Comparison of ENCODE assay signal across 1 cellular context in the genomic region with DNA sequence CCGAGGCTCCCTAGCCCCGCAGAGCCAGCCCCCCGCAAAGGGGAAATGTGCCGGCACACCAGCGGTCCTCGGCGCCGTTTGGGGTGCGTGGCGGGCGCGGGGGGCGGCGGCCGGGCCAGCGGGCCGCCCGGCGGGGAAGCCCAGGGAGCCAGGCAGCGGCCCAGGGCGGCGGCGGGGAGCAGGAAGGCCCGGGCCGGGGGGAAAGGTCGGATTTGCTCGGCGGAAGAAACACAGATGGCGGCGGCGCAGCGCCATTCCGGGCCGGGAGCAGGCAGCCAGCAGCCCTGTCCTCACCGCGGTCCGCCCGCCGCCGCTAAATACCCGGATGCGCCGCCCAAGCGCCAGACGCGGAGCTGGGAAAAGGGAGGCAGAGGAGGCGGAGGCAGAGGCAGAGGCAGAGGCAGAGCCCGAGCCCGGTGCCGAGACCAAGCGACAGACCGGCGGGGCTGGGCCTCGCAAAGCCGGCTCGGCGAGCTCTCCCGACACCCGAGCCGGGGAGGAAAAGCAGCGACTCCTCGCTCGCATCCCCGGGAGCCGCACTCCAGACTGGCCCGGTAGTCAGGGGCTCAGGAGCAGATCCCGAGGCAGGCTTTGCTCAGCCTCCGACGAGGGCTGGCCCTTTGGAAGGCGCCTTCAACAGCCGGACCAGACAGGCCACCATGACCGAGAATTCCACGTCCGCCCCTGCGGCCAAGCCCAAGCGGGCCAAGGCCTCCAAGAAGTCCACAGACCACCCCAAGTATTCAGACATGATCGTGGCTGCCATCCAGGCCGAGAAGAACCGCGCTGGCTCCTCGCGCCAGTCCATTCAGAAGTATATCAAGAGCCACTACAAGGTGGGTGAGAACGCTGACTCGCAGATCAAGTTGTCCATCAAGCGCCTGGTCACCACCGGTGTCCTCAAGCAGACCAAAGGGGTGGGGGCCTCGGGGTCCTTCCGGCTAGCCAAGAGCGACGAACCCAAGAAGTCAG.
TF ChIP-seq lines count a peak whose summit lies in the region.

No MANE protein-coding gene starts in this region.

TF ChIP-seq in HepG2, 621 proteins besides CTCF, POLR2A, EP300 and RAD21 (continued from another document and continues in another):
- TF ChIP-seq, protein P1, sequence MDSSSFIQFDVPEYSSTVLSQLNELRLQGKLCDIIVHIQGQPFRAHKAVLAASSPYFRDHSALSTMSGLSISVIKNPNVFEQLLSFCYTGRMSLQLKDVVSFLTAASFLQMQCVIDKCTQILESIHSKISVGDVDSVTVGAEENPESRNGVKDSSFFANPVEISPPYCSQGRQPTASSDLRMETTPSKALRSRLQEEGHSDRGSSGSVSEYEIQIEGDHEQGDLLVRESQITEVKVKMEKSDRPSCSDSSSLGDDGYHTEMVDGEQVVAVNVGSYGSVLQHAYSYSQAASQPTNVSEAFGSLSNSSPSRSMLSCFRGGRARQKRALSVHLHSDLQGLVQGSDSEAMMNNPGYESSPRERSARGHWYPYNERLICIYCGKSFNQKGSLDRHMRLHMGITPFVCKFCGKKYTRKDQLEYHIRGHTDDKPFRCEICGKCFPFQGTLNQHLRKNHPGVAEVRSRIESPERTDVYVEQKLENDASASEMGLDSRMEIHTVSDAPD (CRISPR knock-in tag; IDR thresholded peaks at IDR 0.05), result 0 out of 2 replicates have a peak, but pooled peaks have one; percentile 55
- TF ChIP-seq SIN3B (IDR thresholded peaks at IDR 0.05; ENCODE audit: low read length), result no peak
- TF ChIP-seq ERF (CRISPR knock-in tag; IDR thresholded peaks at IDR 0.05), result peak; percentile 88
- no peak for TF ChIP-seq ZNF670 (CRISPR knock-in tag; IDR thresholded peaks at IDR 0.05; ENCODE audit: borderline replicate concordance)
- TF ChIP-seq HNRNPL (IDR thresholded peaks at IDR 0.05; ENCODE audit: low read depth, low read length), result peak; percentile 91
- TF ChIP-seq ZNF598 (CRISPR knock-in tag; IDR thresholded peaks at IDR 0.05; ENCODE audit: borderline replicate concordance), result 0 out of 2 replicates have a peak, but pooled peaks have one; percentile 67
- peak; percentile 77 for TF ChIP-seq TBX2 (CRISPR knock-in tag; IDR thresholded peaks at IDR 0.05; ENCODE audit: borderline replicate concordance)
- TF ChIP-seq, protein P2, sequence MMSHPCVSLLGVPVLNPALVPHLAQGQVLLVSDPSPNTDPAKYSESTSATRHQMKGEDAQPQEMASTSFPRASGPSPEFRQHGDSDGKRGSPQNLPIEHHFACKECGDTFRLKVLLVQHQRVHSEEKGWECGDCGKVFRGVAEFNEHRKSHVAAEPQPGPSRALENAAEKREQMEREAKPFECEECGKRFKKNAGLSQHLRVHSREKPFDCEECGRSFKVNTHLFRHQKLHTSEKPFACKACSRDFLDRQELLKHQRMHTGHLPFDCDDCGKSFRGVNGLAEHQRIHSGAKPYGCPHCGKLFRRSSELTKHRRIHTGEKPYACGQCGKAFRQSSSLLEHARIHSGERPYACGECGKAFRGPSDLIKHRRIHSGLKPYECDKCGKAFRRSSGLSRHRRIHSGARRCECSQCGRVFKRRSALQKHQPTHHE (CRISPR knock-in tag; IDR thresholded peaks at IDR 0.05; ENCODE audit: borderline replicate concordance), result 0 out of 2 replicates have a peak, but pooled peaks have one; percentile 78
- TF ChIP-seq, protein P3, sequence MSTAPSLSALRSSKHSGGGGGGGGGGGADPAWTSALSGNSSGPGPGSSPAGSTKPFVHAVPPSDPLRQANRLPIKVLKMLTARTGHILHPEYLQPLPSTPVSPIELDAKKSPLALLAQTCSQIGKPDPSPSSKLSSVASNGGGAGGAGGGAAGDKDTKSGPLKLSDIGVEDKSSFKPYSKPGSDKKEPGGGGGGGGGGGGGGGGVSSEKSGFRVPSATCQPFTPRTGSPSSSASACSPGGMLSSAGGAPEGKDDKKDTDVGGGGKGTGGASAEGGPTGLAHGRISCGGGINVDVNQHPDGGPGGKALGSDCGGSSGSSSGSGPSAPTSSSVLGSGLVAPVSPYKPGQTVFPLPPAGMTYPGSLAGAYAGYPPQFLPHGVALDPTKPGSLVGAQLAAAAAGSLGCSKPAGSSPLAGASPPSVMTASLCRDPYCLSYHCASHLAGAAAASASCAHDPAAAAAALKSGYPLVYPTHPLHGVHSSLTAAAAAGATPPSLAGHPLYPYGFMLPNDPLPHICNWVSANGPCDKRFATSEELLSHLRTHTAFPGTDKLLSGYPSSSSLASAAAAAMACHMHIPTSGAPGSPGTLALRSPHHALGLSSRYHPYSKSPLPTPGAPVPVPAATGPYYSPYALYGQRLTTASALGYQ (CRISPR knock-in tag; IDR thresholded peaks at IDR 0.05), result no peak; the same call in none of the 2 replicates
- TF ChIP-seq KLF11 (CRISPR knock-in tag; IDR thresholded peaks at IDR 0.05), result peak; percentile 87
- TF ChIP-seq, protein P4, sequence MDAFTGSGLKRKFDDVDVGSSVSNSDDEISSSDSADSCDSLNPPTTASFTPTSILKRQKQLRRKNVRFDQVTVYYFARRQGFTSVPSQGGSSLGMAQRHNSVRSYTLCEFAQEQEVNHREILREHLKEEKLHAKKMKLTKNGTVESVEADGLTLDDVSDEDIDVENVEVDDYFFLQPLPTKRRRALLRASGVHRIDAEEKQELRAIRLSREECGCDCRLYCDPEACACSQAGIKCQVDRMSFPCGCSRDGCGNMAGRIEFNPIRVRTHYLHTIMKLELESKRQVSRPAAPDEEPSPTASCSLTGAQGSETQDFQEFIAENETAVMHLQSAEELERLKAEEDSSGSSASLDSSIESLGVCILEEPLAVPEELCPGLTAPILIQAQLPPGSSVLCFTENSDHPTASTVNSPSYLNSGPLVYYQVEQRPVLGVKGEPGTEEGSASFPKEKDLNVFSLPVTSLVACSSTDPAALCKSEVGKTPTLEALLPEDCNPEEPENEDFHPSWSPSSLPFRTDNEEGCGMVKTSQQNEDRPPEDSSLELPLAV (CRISPR knock-in tag; conservative IDR thresholded peaks at IDR 0.05; ENCODE audit: low read depth), result no peak
- TF ChIP-seq FOXA3 (CRISPR knock-in tag; IDR thresholded peaks at IDR 0.05), result peak; percentile 44
- TF ChIP-seq ZNF263 (CRISPR knock-in tag; IDR thresholded peaks at IDR 0.05), result peak; percentile 72
- TF ChIP-seq, protein P5, sequence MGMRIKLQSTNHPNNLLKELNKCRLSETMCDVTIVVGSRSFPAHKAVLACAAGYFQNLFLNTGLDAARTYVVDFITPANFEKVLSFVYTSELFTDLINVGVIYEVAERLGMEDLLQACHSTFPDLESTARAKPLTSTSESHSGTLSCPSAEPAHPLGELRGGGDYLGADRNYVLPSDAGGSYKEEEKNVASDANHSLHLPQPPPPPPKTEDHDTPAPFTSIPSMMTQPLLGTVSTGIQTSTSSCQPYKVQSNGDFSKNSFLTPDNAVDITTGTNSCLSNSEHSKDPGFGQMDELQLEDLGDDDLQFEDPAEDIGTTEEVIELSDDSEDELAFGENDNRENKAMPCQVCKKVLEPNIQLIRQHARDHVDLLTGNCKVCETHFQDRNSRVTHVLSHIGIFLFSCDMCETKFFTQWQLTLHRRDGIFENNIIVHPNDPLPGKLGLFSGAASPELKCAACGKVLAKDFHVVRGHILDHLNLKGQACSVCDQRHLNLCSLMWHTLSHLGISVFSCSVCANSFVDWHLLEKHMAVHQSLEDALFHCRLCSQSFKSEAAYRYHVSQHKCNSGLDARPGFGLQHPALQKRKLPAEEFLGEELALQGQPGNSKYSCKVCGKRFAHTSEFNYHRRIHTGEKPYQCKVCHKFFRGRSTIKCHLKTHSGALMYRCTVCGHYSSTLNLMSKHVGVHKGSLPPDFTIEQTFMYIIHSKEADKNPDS (CRISPR knock-in tag; IDR thresholded peaks at IDR 0.05), result no peak
- TF ChIP-seq, protein P6, sequence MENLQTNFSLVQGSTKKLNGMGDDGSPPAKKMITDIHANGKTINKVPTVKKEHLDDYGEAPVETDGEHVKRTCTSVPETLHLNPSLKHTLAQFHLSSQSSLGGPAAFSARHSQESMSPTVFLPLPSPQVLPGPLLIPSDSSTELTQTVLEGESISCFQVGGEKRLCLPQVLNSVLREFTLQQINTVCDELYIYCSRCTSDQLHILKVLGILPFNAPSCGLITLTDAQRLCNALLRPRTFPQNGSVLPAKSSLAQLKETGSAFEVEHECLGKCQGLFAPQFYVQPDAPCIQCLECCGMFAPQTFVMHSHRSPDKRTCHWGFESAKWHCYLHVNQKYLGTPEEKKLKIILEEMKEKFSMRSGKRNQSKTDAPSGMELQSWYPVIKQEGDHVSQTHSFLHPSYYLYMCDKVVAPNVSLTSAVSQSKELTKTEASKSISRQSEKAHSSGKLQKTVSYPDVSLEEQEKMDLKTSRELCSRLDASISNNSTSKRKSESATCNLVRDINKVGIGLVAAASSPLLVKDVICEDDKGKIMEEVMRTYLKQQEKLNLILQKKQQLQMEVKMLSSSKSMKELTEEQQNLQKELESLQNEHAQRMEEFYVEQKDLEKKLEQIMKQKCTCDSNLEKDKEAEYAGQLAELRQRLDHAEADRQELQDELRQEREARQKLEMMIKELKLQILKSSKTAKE (CRISPR knock-in tag; IDR thresholded peaks at IDR 0.05; ENCODE audit: borderline replicate concordance), result peak; percentile 65; the same call in 1 of the 2 replicates
- TF ChIP-seq ZNF354B (CRISPR knock-in tag; IDR thresholded peaks at IDR 0.05), result 0 out of 2 replicates have a peak, but pooled peaks have one; percentile 91
- peak; percentile 90 for TF ChIP-seq KDM2A (CRISPR knock-in tag; IDR thresholded peaks at IDR 0.05; ENCODE audit: borderline replicate concordance, low read depth)
- TF ChIP-seq PITX1 (CRISPR knock-in tag; IDR thresholded peaks at IDR 0.05), result peak; percentile 61
- TF ChIP-seq EZH2 (conservative IDR thresholded peaks at IDR 0.05; ENCODE audit: low read depth, low read length), result no peak
- TF ChIP-seq, protein P7, sequence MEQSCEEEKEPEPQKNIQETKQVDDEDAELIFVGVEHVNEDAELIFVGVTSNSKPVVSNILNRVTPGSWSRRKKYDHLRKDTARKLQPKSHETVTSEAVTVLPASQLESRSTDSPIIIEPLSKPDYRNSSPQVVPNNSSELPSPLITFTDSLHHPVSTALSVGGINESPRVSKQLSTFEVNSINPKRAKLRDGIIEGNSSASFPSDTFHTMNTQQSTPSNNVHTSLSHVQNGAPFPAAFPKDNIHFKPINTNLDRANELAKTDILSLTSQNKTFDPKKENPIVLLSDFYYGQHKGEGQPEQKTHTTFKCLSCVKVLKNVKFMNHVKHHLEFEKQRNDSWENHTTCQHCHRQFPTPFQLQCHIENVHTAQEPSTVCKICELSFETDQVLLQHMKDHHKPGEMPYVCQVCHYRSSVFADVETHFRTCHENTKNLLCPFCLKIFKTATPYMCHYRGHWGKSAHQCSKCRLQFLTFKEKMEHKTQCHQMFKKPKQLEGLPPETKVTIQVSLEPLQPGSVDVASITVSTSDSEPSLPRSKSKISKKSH (CRISPR knock-in tag; IDR thresholded peaks at IDR 0.05; ENCODE audit: borderline replicate concordance), result no peak
- TF ChIP-seq HHEX (CRISPR knock-in tag; IDR thresholded peaks at IDR 0.05), result no peak
- TF ChIP-seq SP4 (CRISPR knock-in tag; IDR thresholded peaks at IDR 0.05), result peak; percentile 48; the same call in 1 of the 2 replicates
- TF ChIP-seq ZNF652 (CRISPR knock-in tag; IDR thresholded peaks at IDR 0.05; ENCODE audit: borderline replicate concordance, low read depth), result no peak
- TF ChIP-seq NPAS2 (CRISPR knock-in tag; IDR thresholded peaks at IDR 0.05; ENCODE audit: borderline replicate concordance), result no peak
- TF ChIP-seq, protein P8, sequence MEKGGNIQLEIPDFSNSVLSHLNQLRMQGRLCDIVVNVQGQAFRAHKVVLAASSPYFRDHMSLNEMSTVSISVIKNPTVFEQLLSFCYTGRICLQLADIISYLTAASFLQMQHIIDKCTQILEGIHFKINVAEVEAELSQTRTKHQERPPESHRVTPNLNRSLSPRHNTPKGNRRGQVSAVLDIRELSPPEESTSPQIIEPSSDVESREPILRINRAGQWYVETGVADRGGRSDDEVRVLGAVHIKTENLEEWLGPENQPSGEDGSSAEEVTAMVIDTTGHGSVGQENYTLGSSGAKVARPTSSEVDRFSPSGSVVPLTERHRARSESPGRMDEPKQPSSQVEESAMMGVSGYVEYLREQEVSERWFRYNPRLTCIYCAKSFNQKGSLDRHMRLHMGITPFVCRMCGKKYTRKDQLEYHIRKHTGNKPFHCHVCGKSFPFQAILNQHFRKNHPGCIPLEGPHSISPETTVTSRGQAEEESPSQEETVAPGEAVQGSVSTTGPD (CRISPR knock-in tag; IDR thresholded peaks at IDR 0.05), result no peak; the same call in 1 of the 2 replicates
- TF ChIP-seq, protein P9, sequence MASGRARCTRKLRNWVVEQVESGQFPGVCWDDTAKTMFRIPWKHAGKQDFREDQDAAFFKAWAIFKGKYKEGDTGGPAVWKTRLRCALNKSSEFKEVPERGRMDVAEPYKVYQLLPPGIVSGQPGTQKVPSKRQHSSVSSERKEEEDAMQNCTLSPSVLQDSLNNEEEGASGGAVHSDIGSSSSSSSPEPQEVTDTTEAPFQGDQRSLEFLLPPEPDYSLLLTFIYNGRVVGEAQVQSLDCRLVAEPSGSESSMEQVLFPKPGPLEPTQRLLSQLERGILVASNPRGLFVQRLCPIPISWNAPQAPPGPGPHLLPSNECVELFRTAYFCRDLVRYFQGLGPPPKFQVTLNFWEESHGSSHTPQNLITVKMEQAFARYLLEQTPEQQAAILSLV (CRISPR knock-in tag; IDR thresholded peaks at IDR 0.05; ENCODE audit: borderline replicate concordance), result peak; percentile 78
- TF ChIP-seq ZNF83 (CRISPR knock-in tag; IDR thresholded peaks at IDR 0.05; ENCODE audit: borderline replicate concordance), result no peak
- TF ChIP-seq ZNF558 (CRISPR knock-in tag; IDR thresholded peaks at IDR 0.05; ENCODE audit: borderline replicate concordance), result peak; percentile 59; the same call in 1 of the 2 replicates
- peak; percentile 50; the same call in 1 of the 2 replicates for TF ChIP-seq BHLHE40 (IDR thresholded peaks at IDR 0.05; ENCODE audit: low read length)
- TF ChIP-seq MXI1 (IDR thresholded peaks at IDR 0.05; ENCODE audit: borderline replicate concordance, low read depth, low read length), result peak; percentile 72; the same call in 1 of the 3 replicates
- no peak for TF ChIP-seq JUNB (CRISPR knock-in tag; IDR thresholded peaks at IDR 0.05; ENCODE audit: borderline replicate concordance)
- peak; percentile 91; the same call in 1 of the 2 replicates for TF ChIP-seq SIN3A (IDR thresholded peaks at IDR 0.05; ENCODE audit: borderline replicate concordance, low read depth, low read length)
- TF ChIP-seq HOXA7 (CRISPR knock-in tag; IDR thresholded peaks at IDR 0.05), result no peak
- TF ChIP-seq, protein P10, sequence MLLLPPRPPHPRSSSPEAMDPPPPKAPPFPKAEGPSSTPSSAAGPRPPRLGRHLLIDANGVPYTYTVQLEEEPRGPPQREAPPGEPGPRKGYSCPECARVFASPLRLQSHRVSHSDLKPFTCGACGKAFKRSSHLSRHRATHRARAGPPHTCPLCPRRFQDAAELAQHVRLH (CRISPR knock-in tag; IDR thresholded peaks at IDR 0.05; ENCODE audit: borderline replicate concordance, low read depth), result peak; percentile 35; the same call in 1 of the 2 replicates
- peak; percentile 40; the same call in 1 of the 2 replicates for TF ChIP-seq IRF2 (CRISPR knock-in tag; IDR thresholded peaks at IDR 0.05)
